1 cellular context compared by ENCODE assay signal in the genomic region with DNA sequence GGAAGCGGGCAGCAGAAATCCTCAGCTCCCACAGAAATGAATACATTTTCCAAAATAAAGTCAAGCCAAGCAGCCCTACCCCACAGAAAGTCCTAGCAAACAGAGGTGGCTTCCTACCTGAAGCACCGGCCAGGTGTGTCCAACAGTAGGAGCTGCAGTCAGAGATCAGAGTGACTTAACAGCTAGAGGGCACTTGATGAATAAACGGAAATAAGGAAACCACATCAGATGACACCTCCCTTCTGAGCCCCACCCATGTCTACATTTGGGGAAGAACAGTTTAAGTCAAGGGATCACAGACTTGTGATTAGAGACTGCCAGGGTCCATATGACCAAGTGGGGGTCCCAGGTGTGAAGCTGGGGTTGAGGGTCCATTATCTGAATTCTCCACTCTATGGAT.
TF ChIP-seq lines count a peak whose summit lies in the region.

A gene (minus strand): TSS at position 172 of the 400 bp plus-strand sequence. CDS start 1,751 bp downstream, outside the sequence.

TF ChIP-seq in GM12878, 131 proteins besides CTCF, POLR2A, EP300 and RAD21 (continued from another document):
- TF ChIP-seq, protein P1, sequence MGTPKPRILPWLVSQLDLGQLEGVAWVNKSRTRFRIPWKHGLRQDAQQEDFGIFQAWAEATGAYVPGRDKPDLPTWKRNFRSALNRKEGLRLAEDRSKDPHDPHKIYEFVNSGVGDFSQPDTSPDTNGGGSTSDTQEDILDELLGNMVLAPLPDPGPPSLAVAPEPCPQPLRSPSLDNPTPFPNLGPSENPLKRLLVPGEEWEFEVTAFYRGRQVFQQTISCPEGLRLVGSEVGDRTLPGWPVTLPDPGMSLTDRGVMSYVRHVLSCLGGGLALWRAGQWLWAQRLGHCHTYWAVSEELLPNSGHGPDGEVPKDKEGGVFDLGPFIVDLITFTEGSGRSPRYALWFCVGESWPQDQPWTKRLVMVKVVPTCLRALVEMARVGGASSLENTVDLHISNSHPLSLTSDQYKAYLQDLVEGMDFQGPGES (IDR thresholded peaks at IDR 0.05): no peak
